ENCODE assay signal across 8 cellular contexts in genomic region chr1:243598433-243598832, GRCh38.
A peak's percentile ranks its signal among the peaks of the same experiment; 100 is the strongest.
DNase-seq lines count a peak whose midpoint lies in the region; ATAC-seq and TF ChIP-seq lines count a peak whose summit lies in the region.

No MANE protein-coding gene starts in this region.

- POLR2A ChIA-PET in HEK293T (lab: Yijun Ruan, JAX): no interaction called here

- CTCF ChIA-PET in HEK293T (lab: Yijun Ruan, JAX): no interaction called here

- ATAC-seq in GM21786 (IDR thresholded peaks at IDR 0.05; ENCODE audit: unreplicated experiment) (peak; percentile 21), GM19395 (IDR thresholded peaks at IDR 0.05; ENCODE audit: unreplicated experiment) (no peak)

- peak; percentile 69 for DNase-seq in AML-193 (lab: John Stamatoyannopoulos, UW)
- DNase-seq in SKM-1 (lab: John Stamatoyannopoulos, UW; ENCODE audit: unreplicated experiment): peak; percentile 64
- DNase-seq in fibroblast of peridontal ligament (ENCODE audit: extremely low read depth): peak; percentile 31
- DNase-seq in DMS 273 (lab: John Stamatoyannopoulos, UW; ENCODE audit: unreplicated experiment): no peak
- no peak for DNase-seq in HEK293T (ENCODE audit: extremely low spot score)
- no peak for DNase-seq in D341Med (ENCODE audit: low spot score)

TF ChIP-seq in HEK293T, 16 proteins besides CTCF, POLR2A, EP300 and RAD21:
- TF ChIP-seq PKNOX1 (IDR thresholded peaks at IDR 0.05) (no peak), FOXK2 (IDR thresholded peaks at IDR 0.05) (no peak), ARNT (IDR thresholded peaks at IDR 0.05) (no peak), BHLHE40 (IDR thresholded peaks at IDR 0.05; ENCODE audit: borderline replicate concordance) (no peak), CTBP1 (IDR thresholded peaks at IDR 0.05; ENCODE audit: borderline replicate concordance) (no peak), FOXA1 (IDR thresholded peaks at IDR 0.05) (no peak), FOXM1 (IDR thresholded peaks at IDR 0.05; ENCODE audit: borderline replicate concordance) (no peak), SUZ12 (IDR thresholded peaks at IDR 0.05) (no peak)
TF ChIP-seq in HEK293T: peak in this region for 0.

Comparison
In these comparisons a context has a peak if more than half of its experiments do, and no peak if none do; other contexts are left out.
1. DNase-seq: peak in AML-193 (2 of 2), SKM-1 (single experiment) and fibroblast of peridontal ligament (single experiment); none in DMS 273 (single experiment), HEK293T (single experiment) and D341Med (single experiment).